9 cellular contexts compared by ENCODE assay signal in genomic region chr12:63917864-63918742, GRCh38.
A peak's percentile ranks its signal among the peaks of the same experiment; 100 is the strongest.
DNase-seq lines count a peak whose midpoint lies in the region; ATAC-seq, FAIRE-seq and TF ChIP-seq lines count a peak whose summit lies in the region.
"Had no signal": no experiment of that assay in that cellular context is flagged by ENCODE, and none has a peak within 500 bp of the region (broad histone marks: within the 10 kb centered on the region; RNA-seq: fewer than 3 reads in every experiment).

No MANE protein-coding gene starts in this region.

- FAIRE-seq in GM19239 (lab: Jason Lieb, UNC), result no peak

- H3K79me2 ChIP-seq in parathyroid adenoma, result peaks cover 52% of the 10 kb centered on the region

- no peaks in the 10 kb centered on the region for H3K9me3 Mint-ChIP-seq in endodermal cell
- H3K9me3 Mint-ChIP-seq in activated CD4-positive, alpha-beta T cell treated with anti-CD3 and anti-CD28 coated beads for 36 hours (ENCODE audit: low read depth), result no peaks in the 10 kb centered on the region
- H3K9me3 Mint-ChIP-seq: naive B cell had no signal

- DNase-seq in DMS153 (lab: John Stamatoyannopoulos, UW), result peak; percentile 60
- peak; percentile 91 for DNase-seq in NB4 (ENCODE audit: low read depth)
- DNase-seq in endodermal cell, result no peak
- no peak for DNase-seq in GM19239 (ENCODE audit: insufficient read length, low spot score)
- DNase-seq in activated CD4-positive, alpha-beta T cell treated with anti-CD3 and anti-CD28 coated beads for 36 hours, result no peak
- no peak for DNase-seq in ecto neural progenitor cell (ENCODE audit: low spot score)
- DNase-seq: naive B cell had no signal

- no peaks in the 10 kb centered on the region for H3K36me3 Mint-ChIP-seq in endodermal cell (ENCODE audit: low read depth)
- H3K36me3 Mint-ChIP-seq in activated CD4-positive, alpha-beta T cell treated with anti-CD3 and anti-CD28 coated beads for 36 hours (ENCODE audit: low read depth), result no peaks in the 10 kb centered on the region
- H3K36me3 Mint-ChIP-seq: naive B cell had no signal

- H3K4me1 ChIP-seq in endodermal cell (ENCODE audit: control insufficient read depth, insufficient read depth, low read length) (no peaks in the 10 kb centered on the region), parathyroid adenoma (peaks cover 26% of the 10 kb centered on the region)

- no peaks in the 10 kb centered on the region for H3K36me3 ChIP-seq in endodermal cell (ENCODE audit: control insufficient read depth, insufficient read depth, low read length)
- H3K36me3 ChIP-seq in parathyroid adenoma (ENCODE audit: control insufficient read depth, insufficient read depth, low read length), result no peaks in the 10 kb centered on the region

- POLR2A ChIA-PET in activated CD4-positive, alpha-beta T cell treated with anti-CD3 and anti-CD28 coated beads for 36 hours (lab: Charles Lee), result no interaction called here

- CTCF ChIA-PET in activated CD4-positive, alpha-beta T cell treated with anti-CD3 and anti-CD28 coated beads for 36 hours (lab: Charles Lee), result no interaction called here

- 91 to 97% methylated on average over 10 of the region's 10 CpGs for WGBS in endodermal cell (ENCODE audit: insufficient coverage in 1 of 2, insufficient read length in 1 of 2), 2 experiments

- no peak overlapping the region for H3K4me3 Mint-ChIP-seq in endodermal cell
- H3K4me3 Mint-ChIP-seq in activated CD4-positive, alpha-beta T cell treated with anti-CD3 and anti-CD28 coated beads for 36 hours, result no peak overlapping the region
- H3K4me3 Mint-ChIP-seq: naive B cell had no signal

- H3K27ac Mint-ChIP-seq in endodermal cell, result no peak overlapping the region
- H3K27ac Mint-ChIP-seq in activated CD4-positive, alpha-beta T cell treated with anti-CD3 and anti-CD28 coated beads for 36 hours, result no peak overlapping the region

- H3K27ac ChIP-seq in endodermal cell (ENCODE audit: low read depth, low read length), result peak overlapping the region; percentile 42
- peak overlapping the region; percentile 24 for H3K27ac ChIP-seq in parathyroid adenoma

- peak; percentile 81 for ATAC-seq in GM21576 (IDR thresholded peaks at IDR 0.05; ENCODE audit: unreplicated experiment)
- ATAC-seq in activated CD4-positive, alpha-beta T cell treated with anti-CD3 and anti-CD28 coated beads for 36 hours, result no peak

- no peak for TF ChIP-seq CTCF in NB4 (IDR thresholded peaks at IDR 0.05; ENCODE audit: low read depth, low read length)
- no peak for TF ChIP-seq CTCF in endodermal cell (conservative IDR thresholded peaks at IDR 0.05)
- no peak for TF ChIP-seq CTCF in parathyroid adenoma (IDR thresholded peaks at IDR 0.05)

- no peaks in the 10 kb centered on the region for H3K27me3 Mint-ChIP-seq in endodermal cell (ENCODE audit: insufficient read depth)
- peaks cover 6% of the 10 kb centered on the region for H3K27me3 Mint-ChIP-seq in activated CD4-positive, alpha-beta T cell treated with anti-CD3 and anti-CD28 coated beads for 36 hours
- H3K27me3 Mint-ChIP-seq: naive B cell had no signal

- peak overlapping the region; percentile 9 for H3K4me2 ChIP-seq in parathyroid adenoma (ENCODE audit: low read length)

- H3K9me3 ChIP-seq in endodermal cell (ENCODE audit: control insufficient read depth, low read length) (no peaks in the 10 kb centered on the region), parathyroid adenoma (ENCODE audit: control insufficient read depth, low read length) (no peaks in the 10 kb centered on the region)

- TF ChIP-seq POLR2A in NB4 (IDR thresholded peaks at IDR 0.05; ENCODE audit: extremely low read depth, insufficient read length), result no peak

- H3K27me3 ChIP-seq in endodermal cell (ENCODE audit: control insufficient read depth, insufficient read depth, low read length, poor library complexity, severe bottlenecking) (no peaks in the 10 kb centered on the region), parathyroid adenoma (ENCODE audit: control insufficient read depth, insufficient read depth, low read length) (no peaks in the 10 kb centered on the region)

- intact Hi-C loops in activated CD4-positive, alpha-beta T cell treated with anti-CD3 and anti-CD28 coated beads for 36 hours (cut with DNase I, micrococcal nuclease), result no loop called here

- H3K9ac ChIP-seq in endodermal cell (ENCODE audit: extremely low read depth, low read length, poor library complexity, severe bottlenecking) (no peak overlapping the region), parathyroid adenoma (no peak overlapping the region)

- H3K4me3 ChIP-seq in NB4 (ENCODE audit: low read depth, low read length) (no peak overlapping the region), endodermal cell (ENCODE audit: low read length) (no peak overlapping the region), parathyroid adenoma (ENCODE audit: low read depth, low read length) (no peak overlapping the region)

- peaks cover 4% of the 10 kb centered on the region for H3K4me1 Mint-ChIP-seq in endodermal cell
- H3K4me1 Mint-ChIP-seq in activated CD4-positive, alpha-beta T cell treated with anti-CD3 and anti-CD28 coated beads for 36 hours, result no peaks in the 10 kb centered on the region

- no peak overlapping the region for H2AFZ ChIP-seq in parathyroid adenoma

Comparison
In these comparisons a context has a peak if more than half of its experiments do, and no peak if none do; other contexts are left out.
1. DNase-seq: peak in DMS153 (single experiment) and NB4 (single experiment); none in endodermal cell (single experiment), GM19239 (single experiment), activated CD4-positive, alpha-beta T cell treated with anti-CD3 and anti-CD28 coated beads for 36 hours (single experiment) and ecto neural progenitor cell (single experiment).